ENCODE assay signal across 16 cellular contexts in the genomic region with DNA sequence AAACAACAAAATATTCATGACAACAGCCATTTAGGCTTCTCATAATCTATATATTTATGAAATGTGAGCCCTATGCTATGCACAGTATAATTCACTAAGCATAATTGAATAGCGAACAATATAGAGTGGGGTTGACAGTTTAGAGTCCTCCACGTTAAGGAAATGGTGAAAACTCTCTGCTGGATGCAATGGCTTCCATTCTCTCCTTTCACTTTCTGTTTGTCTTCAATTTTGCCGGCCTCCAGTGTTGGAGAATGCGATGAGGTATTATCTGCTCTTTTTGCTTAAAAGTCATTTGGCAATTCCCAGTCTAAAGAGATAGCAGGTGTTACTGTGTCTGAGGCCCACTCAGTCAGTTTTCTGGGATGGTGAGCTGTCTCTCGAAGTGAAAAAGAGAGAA. TPM values are rescaled to one million over a fixed set of nuclear protein-coding genes. Genes with fewer than 3 reads are reported as not detected.
DNase-seq lines count a peak whose midpoint lies in the region; ATAC-seq, FAIRE-seq and TF ChIP-seq lines count a peak whose summit lies in the region.
"Had no signal": no experiment of that assay in that cellular context is flagged by ENCODE, and none has a peak within 500 bp of the region (broad histone marks: within the 10 kb centered on the region; RNA-seq: fewer than 3 reads in every experiment).

No MANE protein-coding gene starts in this region.

- TF ChIP-seq CTCF in left ventricle myocardium inferior (IDR thresholded peaks at IDR 0.05; ENCODE audit: borderline replicate concordance) (no peak), fibroblast of the aortic adventitia (IDR thresholded peaks at IDR 0.05; ENCODE audit: insufficient read depth, low read length) (no peak), GM10248 (IDR thresholded peaks at IDR 0.05; ENCODE audit: control extremely low read depth, extremely low read depth, low read depth, missing control alignments) (no peak), ascending aorta (IDR thresholded peaks at IDR 0.05) (no peak)

- POLR2A ChIA-PET in GM10248 (lab: Yijun Ruan, JAX): no interaction called here

- CTCF ChIA-PET in GM10248 (lab: Yijun Ruan, JAX): no interaction called here

- DNase-seq in left ventricle myocardium inferior (no peak), Right ventricle myocardium inferior (ENCODE audit: missing footprints) (no peak), RPMI7951 (ENCODE audit: low read depth) (peak; percentile 22), fibroblast of the aortic adventitia (ENCODE audit: low read depth) (no peak), GM10248 (ENCODE audit: extremely low spot score) (no peak), GM12891 (ENCODE audit: insufficient read length, low spot score) (no peak), ascending aorta (ENCODE audit: low spot score in 2 of 2) (no peak)
- DNase-seq in stimulated activated CD4-positive, alpha-beta T cell treated with anti-CD3 and anti-CD28 coated beads, Interleukin-4, amount 100 ng/mL, for 1 hour: no peak
- DNase-seq: activated CD8-positive, alpha-beta memory T cell treated with anti-CD3 and anti-CD28 coated beads for 24 hours; effector CD4-positive, alpha-beta T cell; GOT3; heart right ventricle; NCI-H1694; thyroid gland had no signal

- FAIRE-seq in GM12891 (lab: Jason Lieb, UNC): no peak

- H3K4me1 ChIP-seq in left ventricle myocardium inferior: no peaks in the 10 kb centered on the region
- H3K4me1 ChIP-seq in ascending aorta: no peaks in the 10 kb centered on the region
- H3K4me1 ChIP-seq: BLaER1, thyroid gland had no signal

- no peaks in the 10 kb centered on the region for H3K27me3 ChIP-seq in left ventricle myocardium inferior (ENCODE audit: low read depth)
- no peaks in the 10 kb centered on the region for H3K27me3 ChIP-seq in ascending aorta
- H3K27me3 ChIP-seq: BLaER1, heart right ventricle, thyroid gland had no signal

- intact Hi-C loops in left ventricle myocardium inferior (cut with micrococcal nuclease): no loop called here
- intact Hi-C loops in Right ventricle myocardium inferior (cut with DNase I): no loop called here
- intact Hi-C loops in ascending aorta (cut with DNase I): no loop called here

- H3K9me3 ChIP-seq in left ventricle myocardium inferior (replicated peaks): no peaks in the 10 kb centered on the region
- no peaks in the 10 kb centered on the region for H3K9me3 ChIP-seq in ascending aorta
- H3K9me3 ChIP-seq: BLaER1, heart right ventricle, thyroid gland had no signal

- H3K27ac ChIP-seq in left ventricle myocardium inferior (replicated peaks) (peak overlapping the region; percentile 31), ascending aorta (no peak overlapping the region)
- H3K27ac ChIP-seq: BLaER1, thyroid gland had no signal

- H3K4me3 ChIP-seq in left ventricle myocardium inferior (peak overlapping the region; percentile 41), fibroblast of the aortic adventitia (ENCODE audit: low read depth, low read length) (peak overlapping the region; percentile 3), ascending aorta (no peak overlapping the region)
- H3K4me3 ChIP-seq: BLaER1, thyroid gland had no signal

- ATAC-seq in Right ventricle myocardium inferior: no peak

- no peak for TF ChIP-seq POLR2A in GM12891 (IDR thresholded peaks at IDR 0.05; ENCODE audit: low read depth, low read length)

- H3K36me3 ChIP-seq in left ventricle myocardium inferior: no peaks in the 10 kb centered on the region
- H3K36me3 ChIP-seq in ascending aorta: no peaks in the 10 kb centered on the region
- H3K36me3 ChIP-seq: BLaER1, heart right ventricle, thyroid gland had no signal

TF ChIP-seq in GM12891, 5 proteins besides CTCF, POLR2A, EP300 and RAD21:
- no peak for TF ChIP-seq SPI1 (IDR thresholded peaks at IDR 0.05; ENCODE audit: low read depth, low read length)
- no peak for TF ChIP-seq POLR2AphosphoS5 (IDR thresholded peaks at IDR 0.05; ENCODE audit: low read depth, low read length)
- TF ChIP-seq TAF1 (IDR thresholded peaks at IDR 0.05; ENCODE audit: low read depth, low read length): no peak
- no peak for TF ChIP-seq PAX5 (IDR thresholded peaks at IDR 0.05; ENCODE audit: insufficient read depth, low read length, severe bottlenecking)
- TF ChIP-seq POU2F2 (IDR thresholded peaks at IDR 0.05; ENCODE audit: low read depth, low read length): no peak
TF ChIP-seq in GM12891: peak in this region for 0.

RNA-seq across cellular contexts. Expression of a gene that starts 52.1 kb away (rescaled TPM):
- total RNA-seq in left ventricle myocardium inferior: 0.25 TPM
- total RNA-seq in Right ventricle myocardium inferior: not detected
- total RNA-seq in RPMI7951 (2014; rRNA removed; shearing (Covaris generic)): not detected in 2 replicates
- not detected in 2 replicates for total RNA-seq in fibroblast of the aortic adventitia (ENCODE audit: low replicate concordance)
- not detected for polyA plus RNA-seq in GM12891 (2012; ENCODE audit: low read depth, missing spikeins)
- 6.1 TPM for total RNA-seq in ascending aorta
- total RNA-seq: T-helper 1 cell treated with Interleukin-12 subunit alpha and Interleukin-12 subunit beta and Interleukin-4 antibody, amounts not matched to agents 30 ng/mL and 1 ng/mL, for 36 hours had no signal

Comparison
In these comparisons a context has a peak if more than half of its experiments do, and no peak if none do; other contexts are left out.
1. H3K4me3 ChIP-seq: peak in left ventricle myocardium inferior (single experiment) and fibroblast of the aortic adventitia (single experiment); none in ascending aorta (0 of 2).